Comparison of ENCODE assay signal across 11 cellular contexts in the genomic region with DNA sequence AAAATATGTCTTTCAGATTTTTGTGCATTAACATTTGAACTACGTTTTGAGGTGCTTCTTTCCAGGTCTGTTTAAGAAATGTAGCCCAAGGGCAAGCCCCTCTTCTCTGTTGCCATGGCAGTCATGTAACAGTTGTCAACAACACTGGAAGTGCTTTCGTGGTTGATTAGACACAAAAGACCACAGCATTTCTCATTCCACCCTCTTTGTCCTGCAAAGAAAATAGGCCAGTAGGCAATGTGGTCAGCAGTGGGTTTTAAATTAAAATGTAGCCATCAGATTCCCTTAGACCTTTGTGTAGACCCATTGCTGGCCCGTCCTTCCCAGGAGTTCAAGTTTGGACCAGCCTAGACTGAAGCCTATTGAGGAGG. TPM values are rescaled to one million over a fixed set of nuclear protein-coding genes. Genes with fewer than 3 reads are reported as not detected.
DNase-seq lines count a peak whose midpoint lies in the region; ATAC-seq, FAIRE-seq and TF ChIP-seq lines count a peak whose summit lies in the region.
"Had no signal": no experiment of that assay in that cellular context is flagged by ENCODE, and none has a peak within 500 bp of the region (broad histone marks: within the 10 kb centered on the region; RNA-seq: fewer than 3 reads in every experiment).

No MANE protein-coding gene starts in this region.

- POLR2A ChIA-PET in HepG2 (lab: Yijun Ruan, JAX): no interaction called here

- FAIRE-seq in HepG2 (lab: Jason Lieb, UNC): no peak
- FAIRE-seq: endothelial cell of umbilical vein, H54 had no signal

- intact Hi-C loops in HepG2 (cut with micrococcal nuclease; ENCODE audit: unreplicated experiment): no loop called here

- H4K20me1 ChIP-seq in HepG2 (ENCODE audit: insufficient read depth, low read length): no peaks in the 10 kb centered on the region

- TF ChIP-seq EP300 in HepG2 (IDR thresholded peaks at IDR 0.05; ENCODE audit: low read depth in 2 of 2, low read length in 2 of 2): no peak
- no peak for TF ChIP-seq EP300 in HepG2 (CRISPR knock-in tag; IDR thresholded peaks at IDR 0.05; ENCODE audit: borderline replicate concordance)

- no TSS peak for BruUV-seq in HepG2 (replicated peaks; lab: Mats Ljungman, UMichigan)

- TF ChIP-seq POLR2A in HepG2 (IDR thresholded peaks at IDR 0.05; ENCODE audit: insufficient read depth in 1 of 2, low read depth in 2 of 2, low read length in 2 of 2): no peak

- H3K9me3 ChIP-seq in SJCRH30 (replicated peaks) (no peaks in the 10 kb centered on the region), muscle layer of colon (ENCODE audit: low read length) (no peaks in the 10 kb centered on the region), HepG2 (ENCODE audit: low read length) (no peaks in the 10 kb centered on the region)

- H3K4me1 ChIP-seq in SJCRH30 (peaks cover 25% of the 10 kb centered on the region), muscle layer of colon (ENCODE audit: insufficient read depth, low read length) (peaks cover 73% of the 10 kb centered on the region), HepG2 (ENCODE audit: insufficient read depth, low read length) (no peaks in the 10 kb centered on the region)

- TF ChIP-seq CTCF in GM13976 (IDR thresholded peaks at IDR 0.05; ENCODE audit: borderline replicate concordance, control extremely low read depth, extremely low read depth, insufficient read depth, missing control alignments) (no peak), HepG2 (CRISPR knock-in tag; IDR thresholded peaks at IDR 0.05) (no peak)

- no peaks in the 10 kb centered on the region for H3K36me3 ChIP-seq in SJCRH30
- peaks cover 4% of the 10 kb centered on the region for H3K36me3 ChIP-seq in muscle layer of colon (ENCODE audit: insufficient read depth, low read length)
- H3K36me3 ChIP-seq in HepG2 (replicated peaks in 1 of 2; ENCODE audit: control insufficient read depth in 1 of 2, insufficient read depth in 2 of 2, low read length in 2 of 2): peaks cover 0 to 8% of the 10 kb centered on the region in 2 experiments; a peak in 3 of 5 replicates

- peaks cover 10% of the 10 kb centered on the region for H3K4me1 Mint-ChIP-seq in T-helper 2 cell treated with Interferon-gamma antibody and Interleukin-4, amounts not matched to agents 5 μg/mL and 100 μg/mL, for 36 hours (ENCODE audit: low read depth)

- no peak overlapping the region for H3K4me2 ChIP-seq in HepG2 (ENCODE audit: low read depth, low read length)

- H3K9ac ChIP-seq in muscle layer of colon (ENCODE audit: low read length): no peak overlapping the region
- no peak overlapping the region for H3K9ac ChIP-seq in HepG2 (ENCODE audit: insufficient read depth, low read depth, low read length)

- H3K9me3 Mint-ChIP-seq in T-helper 2 cell treated with Interferon-gamma antibody and Interleukin-4, amounts not matched to agents 5 μg/mL and 100 μg/mL, for 36 hours: no peaks in the 10 kb centered on the region

- no peak for TF ChIP-seq RAD21 in HepG2 (CRISPR knock-in tag; IDR thresholded peaks at IDR 0.05)

- H3K4me3 ChIP-seq in SJCRH30 (no peak overlapping the region), muscle layer of colon (ENCODE audit: low read depth in 1 of 2, low read length in 2 of 2) (no peak overlapping the region), HepG2 (replicated peaks in 1 of 3; ENCODE audit: insufficient read depth in 1 of 3, low read depth in 2 of 3, low read length in 3 of 3) (no peak overlapping the region)

- H3K4me3 Mint-ChIP-seq in T-helper 2 cell treated with Interferon-gamma antibody and Interleukin-4, amounts not matched to agents 5 μg/mL and 100 μg/mL, for 36 hours: no peak overlapping the region

- no peaks in the 10 kb centered on the region for H3K79me2 ChIP-seq in HepG2 (ENCODE audit: insufficient read depth, low read length)

- peaks cover 7% of the 10 kb centered on the region for H3K36me3 Mint-ChIP-seq in T-helper 2 cell treated with Interferon-gamma antibody and Interleukin-4, amounts not matched to agents 5 μg/mL and 100 μg/mL, for 36 hours (ENCODE audit: low read depth)

- H3K27me3 Mint-ChIP-seq in T-helper 2 cell treated with Interferon-gamma antibody and Interleukin-4, amounts not matched to agents 5 μg/mL and 100 μg/mL, for 36 hours (ENCODE audit: low read depth): no peaks in the 10 kb centered on the region

- 93% methylated on average over 3 of the region's 3 CpGs for WGBS in HepG2 (ENCODE audit: low lambda C conversion rate)

- H3K27ac Mint-ChIP-seq in T-helper 2 cell treated with Interferon-gamma antibody and Interleukin-4, amounts not matched to agents 5 μg/mL and 100 μg/mL, for 36 hours: no peak overlapping the region

- CTCF ChIA-PET in HepG2 (lab: Yijun Ruan, JAX; ENCODE audit: low intra/inter-chr PET ratio, low total read pairs): interaction anchor here (1.3 kb wide), 1 partner anchor 69 kb away, joined by 5 read pairs; no protein-coding TSS in a partner anchor

- in situ Hi-C loops in GM13976 (cut with MboI; ENCODE audit: low sequenced_read_pairs, unreplicated experiment) (no loop called here), HepG2 (cut with HindIII; ENCODE audit: extremely low pct_ligation_motif_present, low pct_unique_long_range_greater_than_20kb) (no loop called here)

- H2AFZ ChIP-seq in HepG2 (ENCODE audit: low read length): no peak overlapping the region

- H3K27me3 ChIP-seq in SJCRH30 (no peaks in the 10 kb centered on the region), muscle layer of colon (ENCODE audit: control insufficient read depth in 1 of 2, insufficient read depth in 2 of 2, low read length in 2 of 2) (no peaks in the 10 kb centered on the region), HepG2 (ENCODE audit: control insufficient read depth in 1 of 2, insufficient read depth in 2 of 2, low read length in 2 of 2) (no peaks in the 10 kb centered on the region)

- ATAC-seq in HG02759 (IDR thresholded peaks at IDR 0.05; ENCODE audit: unreplicated experiment) (peak; percentile 63), HepG2 (no peak)

- DNase-seq in GM13976 (ENCODE audit: low spot score) (peak; percentile 45), SJCRH30 (peak; percentile 51 to 73), A172 (ENCODE audit: low spot score) (no peak), HepG2 (ENCODE audit: low spot score) (no peak)
- no peak for DNase-seq in activated effector memory CD4-positive, alpha-beta T cell treated with anti-CD3 and anti-CD28 coated beads, Interleukin-2, amount 50 U/mL, for 16 hours
- no peak for DNase-seq in T-helper 2 cell treated with Interferon-gamma antibody and Interleukin-4, amounts not matched to agents 5 μg/mL and 100 μg/mL, for 36 hours (ENCODE audit: low spot score)
- DNase-seq: T-helper 1 cell had no signal

- H3K27ac ChIP-seq in SJCRH30 (peak overlapping the region; percentile 35; the same call in 1 of the 2 replicates), muscle layer of colon (ENCODE audit: low read depth, low read length) (peak overlapping the region; percentile 22), HepG2 (ENCODE audit: extremely low read length, insufficient read depth, low read length) (no peak overlapping the region)

TF ChIP-seq in HepG2, 621 proteins besides CTCF, POLR2A, EP300 and RAD21 (continues in another document):
- no peak for TF ChIP-seq PHF21A (CRISPR knock-in tag; IDR thresholded peaks at IDR 0.05)
- TF ChIP-seq KLF9 (CRISPR knock-in tag; IDR thresholded peaks at IDR 0.05; ENCODE audit: low read depth): no peak
- no peak for TF ChIP-seq ZNF781 (CRISPR knock-in tag; IDR thresholded peaks at IDR 0.05; ENCODE audit: borderline replicate concordance, not compliant biosample characterization)
- no peak for TF ChIP-seq HIVEP1 (CRISPR knock-in tag; IDR thresholded peaks at IDR 0.05)
- TF ChIP-seq ARID2 (CRISPR knock-in tag; IDR thresholded peaks at IDR 0.05; ENCODE audit: borderline replicate concordance): no peak
- TF ChIP-seq, protein P1, sequence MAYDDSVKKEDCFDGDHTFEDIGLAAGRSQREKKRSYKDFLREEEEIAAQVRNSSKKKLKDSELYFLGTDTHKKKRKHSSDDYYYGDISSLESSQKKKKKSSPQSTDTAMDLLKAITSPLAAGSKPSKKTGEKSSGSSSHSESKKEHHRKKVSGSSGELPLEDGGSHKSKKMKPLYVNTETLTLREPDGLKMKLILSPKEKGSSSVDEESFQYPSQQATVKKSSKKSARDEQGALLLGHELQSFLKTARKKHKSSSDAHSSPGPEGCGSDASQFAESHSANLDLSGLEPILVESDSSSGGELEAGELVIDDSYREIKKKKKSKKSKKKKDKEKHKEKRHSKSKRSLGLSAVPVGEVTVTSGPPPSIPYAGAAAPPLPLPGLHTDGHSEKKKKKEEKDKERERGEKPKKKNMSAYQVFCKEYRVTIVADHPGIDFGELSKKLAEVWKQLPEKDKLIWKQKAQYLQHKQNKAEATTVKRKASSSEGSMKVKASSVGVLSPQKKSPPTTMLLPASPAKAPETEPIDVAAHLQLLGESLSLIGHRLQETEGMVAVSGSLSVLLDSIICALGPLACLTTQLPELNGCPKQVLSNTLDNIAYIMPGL (CRISPR knock-in tag; IDR thresholded peaks at IDR 0.05; ENCODE audit: borderline replicate concordance in 1 of 2, low read depth in 1 of 2): no peak
- TF ChIP-seq NFRKB (IDR thresholded peaks at IDR 0.05): no peak
- no peak for TF ChIP-seq ZMYM3 (CRISPR knock-in tag; IDR thresholded peaks at IDR 0.05)

RNA-seq across cellular contexts. Expression of a gene that starts 35.4 kb away (rescaled TPM):
- 16.2 and 16.8 TPM in 2 replicates for total RNA-seq in SJCRH30 (2014; rRNA removed; shearing (Covaris generic))
- 21.9 and 29.9 TPM in 2 replicates for total RNA-seq in A172 (2014; rRNA removed; shearing (Covaris generic))
- 5.9 and 9.4 TPM in 2 replicates for total RNA-seq in HepG2 (2016; rRNA removed; fragmentation: Illumina TruSeq; extraction: Trizol)
- 3.4 and 3.7 TPM in 2 replicates for total RNA-seq in HepG2 (2016; cell fraction: cytosol; rRNA removed; fragmentation: Illumina TruSeq; extraction: Trizol; ENCODE audit: low read depth)
- 5.7 and 8.5 TPM in 2 replicates for total RNA-seq in HepG2 (2016; cell fraction: insoluble cytoplasmic fraction; rRNA removed; fragmentation: Illumina TruSeq; extraction: Trizol)
- total RNA-seq in HepG2 (2016; cell fraction: membrane; rRNA removed; fragmentation: Illumina TruSeq; extraction: Trizol): 5.7 and 6.0 TPM in 2 replicates
- 10.0 and 12.8 TPM in 2 replicates for total RNA-seq in HepG2 (2016; cell fraction: nucleus; rRNA removed; fragmentation: Illumina TruSeq; extraction: Trizol)
- 5.3 TPM in 2 replicates for polyA plus RNA-seq in HepG2 (2011; rRNA removed)
- polyA plus RNA-seq in HepG2 (2011; cell fraction: cytosol; rRNA removed): 5.1 and 5.3 TPM in 2 replicates
- 4.1 and 5.0 TPM in 2 replicates for polyA plus RNA-seq in HepG2 (2011; cell fraction: nucleus; rRNA removed)
- 3.7 and 4.2 TPM in 2 replicates for polyA plus RNA-seq in HepG2 (2012)
- 1.4 and 1.6 TPM in 2 replicates for polyA plus RNA-seq in HepG2 (2016; cell fraction: cytosol; fragmentation: Illumina TruSeq; extraction: Trizol; ENCODE audit: low read depth)
- polyA plus RNA-seq in HepG2 (2016; cell fraction: insoluble cytoplasmic fraction; fragmentation: Illumina TruSeq; extraction: Trizol; ENCODE audit: low read depth): 4.2 and 5.8 TPM in 2 replicates
- polyA plus RNA-seq in HepG2 (2016; cell fraction: membrane; fragmentation: Illumina TruSeq; extraction: Trizol; ENCODE audit: low read depth): 2.6 and 2.7 TPM in 2 replicates
- polyA plus RNA-seq in HepG2 (2016; cell fraction: nucleus; fragmentation: Illumina TruSeq; extraction: Trizol; ENCODE audit: insufficient read depth, low read depth): 10.3 and 10.4 TPM in 2 replicates
- polyA minus RNA-seq in HepG2 (2011; rRNA and poly(A)+ RNA removed; ENCODE audit: low replicate concordance): 14.7 and 37.5 TPM in 2 replicates
- polyA minus RNA-seq in HepG2 (2011; cell fraction: cytosol; rRNA and poly(A)+ RNA removed): 4.2 and 5.7 TPM in 2 replicates
- 5.3 and 7.2 TPM in 2 replicates for polyA minus RNA-seq in HepG2 (2011; cell fraction: nucleus; rRNA and poly(A)+ RNA removed)

Comparison
In these comparisons a context has a peak if more than half of its experiments do, and no peak if none do; other contexts are left out.
1. DNase-seq: peak in GM13976 (single experiment) and SJCRH30 (2 of 2); none in activated effector memory CD4-positive, alpha-beta T cell treated with anti-CD3 and anti-CD28 coated beads, Interleukin-2, amount 50 U/mL, for 16 hours (single experiment), T-helper 2 cell treated with Interferon-gamma antibody and Interleukin-4, amounts not matched to agents 5 μg/mL and 100 μg/mL, for 36 hours (single experiment), A172 (single experiment) and HepG2 (single experiment).